In the genomic region with DNA sequence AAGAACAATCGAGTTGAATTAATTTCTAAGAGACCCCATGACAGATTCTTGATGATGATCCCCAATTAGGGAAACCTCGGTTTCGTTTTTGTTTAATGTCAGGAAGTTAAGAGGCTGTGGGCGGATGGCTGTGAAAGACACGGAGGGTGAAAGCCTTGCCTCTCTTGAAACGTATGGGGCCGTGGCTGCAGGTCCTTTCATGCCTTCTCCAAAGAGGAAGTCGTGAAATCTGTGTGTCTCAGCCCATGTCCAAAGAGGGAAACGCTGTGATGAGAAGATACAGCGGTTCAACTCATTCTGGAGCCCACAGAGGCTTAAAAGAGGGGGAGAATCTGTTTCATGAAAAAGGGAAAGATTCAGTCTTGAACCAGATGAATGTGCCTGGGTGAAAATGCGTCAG, we compare ENCODE assay signal across 9 cellular contexts. TPM values are rescaled to one million over a fixed set of nuclear protein-coding genes. Genes with fewer than 3 reads are reported as not detected.
DNase-seq lines count a peak whose midpoint lies in the region; ATAC-seq and TF ChIP-seq lines count a peak whose summit lies in the region.
"Had no signal": no experiment of that assay in that cellular context is flagged by ENCODE, and none has a peak within 500 bp of the region (broad histone marks: within the 10 kb centered on the region; RNA-seq: fewer than 3 reads in every experiment).

No MANE protein-coding gene starts in this region.

- DNase-seq in Kasumi-1 (lab: John Stamatoyannopoulos, UW) = peak; percentile 47 to 56
- peak; percentile 21 for DNase-seq in activated T-cell treated with anti-CD3 and anti-CD28 coated beads, Interleukin-2, amount 50 U/mL, for 4 hours
- peak; percentile 81 for DNase-seq in pons (ENCODE audit: low spot score)
- DNase-seq in NCI-H774 (lab: John Stamatoyannopoulos, UW) = no peak
- DNase-seq in type B pancreatic cell (ENCODE audit: extremely low spot score, unreplicated experiment) = no peak
- DNase-seq in posterior vena cava (ENCODE audit: low spot score) = no peak

- TF ChIP-seq CTCF in type B pancreatic cell (conservative IDR thresholded peaks at IDR 0.05) = no peak

- no peaks in the 10 kb centered on the region for H3K27me3 Mint-ChIP-seq in activated T-cell treated with anti-CD3 and anti-CD28 coated beads, Interleukin-2, amount 50 U/mL, for 4 hours (ENCODE audit: low read depth)
- H3K27me3 Mint-ChIP-seq in type B pancreatic cell = peaks cover 7% of the 10 kb centered on the region

- H3K9me3 Mint-ChIP-seq in activated T-cell treated with anti-CD3 and anti-CD28 coated beads, Interleukin-2, amount 50 U/mL, for 4 hours = no peaks in the 10 kb centered on the region
- H3K9me3 Mint-ChIP-seq in type B pancreatic cell = no peaks in the 10 kb centered on the region

- no peaks in the 10 kb centered on the region for H3K36me3 Mint-ChIP-seq in activated T-cell treated with anti-CD3 and anti-CD28 coated beads, Interleukin-2, amount 50 U/mL, for 4 hours (ENCODE audit: insufficient read depth)
- H3K36me3 Mint-ChIP-seq in type B pancreatic cell = no peaks in the 10 kb centered on the region

- ATAC-seq in GM19328 (IDR thresholded peaks at IDR 0.05; ENCODE audit: unreplicated experiment) = peak; percentile 55
- peak; percentile 62 for ATAC-seq in activated T-cell treated with anti-CD3 and anti-CD28 coated beads, Interleukin-2, amount 50 U/mL, for 4 hours
- ATAC-seq in HG03565 (IDR thresholded peaks at IDR 0.05; ENCODE audit: unreplicated experiment) = no peak
- ATAC-seq: HCT116 had no signal

- H3K4me3 Mint-ChIP-seq in activated T-cell treated with anti-CD3 and anti-CD28 coated beads, Interleukin-2, amount 50 U/mL, for 4 hours = peak overlapping the region; percentile 67
- H3K4me3 Mint-ChIP-seq in type B pancreatic cell = no peak overlapping the region

- peaks cover 65% of the 10 kb centered on the region for H3K4me1 Mint-ChIP-seq in activated T-cell treated with anti-CD3 and anti-CD28 coated beads, Interleukin-2, amount 50 U/mL, for 4 hours (ENCODE audit: low read depth)
- H3K4me1 Mint-ChIP-seq in type B pancreatic cell (ENCODE audit: unreplicated experiment) = peaks cover 4% of the 10 kb centered on the region

- intact Hi-C loops in posterior vena cava (cut with DNase I) = no loop called here

- no peak overlapping the region for H3K27ac Mint-ChIP-seq in type B pancreatic cell

RNA-seq across cellular contexts. Expression of a gene that starts 51.4 kb away (rescaled TPM):
- total RNA-seq in activated T-cell treated with anti-CD3 and anti-CD28 coated beads, Interleukin-2, amount 50 U/mL, for 4 hours = 10 to 100 TPM; 71.5 to 87.6 (median 87.5) TPM
- total RNA-seq in type B pancreatic cell (ENCODE audit: low replicate concordance) (11.6 and 43.1 TPM in 2 replicates), posterior vena cava (1 to 10 TPM in 1 of 2 donors, under 1 TPM in 1; 0.86 to 1.9 TPM)

Comparison
In these comparisons a context has a peak if more than half of its experiments do, and no peak if none do; other contexts are left out.
1. DNase-seq: peak in Kasumi-1 (2 of 2), activated T-cell treated with anti-CD3 and anti-CD28 coated beads, Interleukin-2, amount 50 U/mL, for 4 hours (single experiment) and pons (single experiment); none in NCI-H774 (single experiment), type B pancreatic cell (single experiment) and posterior vena cava (single experiment).